In the genomic region with DNA sequence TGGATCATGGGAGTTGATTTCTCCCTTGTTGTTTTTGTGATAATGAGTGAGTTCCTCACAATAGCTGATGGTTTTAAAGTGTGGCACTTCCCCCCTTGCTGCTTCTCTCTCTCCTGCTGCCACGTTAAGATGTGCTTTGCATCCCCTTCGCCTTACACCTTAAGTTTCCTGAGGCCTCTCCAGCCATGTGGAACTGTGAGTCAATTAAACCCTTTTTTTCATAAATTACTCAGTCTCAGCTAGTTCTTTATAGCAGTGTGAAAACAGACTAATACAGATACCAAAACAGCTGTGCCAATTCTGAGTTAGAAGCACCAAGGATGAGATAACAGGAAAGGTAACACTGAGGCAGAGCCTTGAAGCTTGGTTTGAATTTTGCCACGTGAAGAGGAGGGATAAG, we compare ENCODE assay signal across 11 cellular contexts. TPM values are rescaled to one million over a fixed set of nuclear protein-coding genes. Genes with fewer than 3 reads are reported as not detected.
DNase-seq lines count a peak whose midpoint lies in the region; ATAC-seq, FAIRE-seq and TF ChIP-seq lines count a peak whose summit lies in the region.
"Had no signal": no experiment of that assay in that cellular context is flagged by ENCODE, and none has a peak within 500 bp of the region (broad histone marks: within the 10 kb centered on the region; RNA-seq: fewer than 3 reads in every experiment).

No MANE protein-coding gene starts in this region.

- H3K36me3 Mint-ChIP-seq in activated naive CD8-positive, alpha-beta T cell treated with anti-CD3 and anti-CD28 coated beads, Interleukin-2, amount 50 U/mL, for 24 hours (ENCODE audit: low read depth) = peaks cover 4% of the 10 kb centered on the region

- peak overlapping the region; percentile 29 for H3K27ac Mint-ChIP-seq in activated naive CD8-positive, alpha-beta T cell treated with anti-CD3 and anti-CD28 coated beads, Interleukin-2, amount 50 U/mL, for 24 hours

- peaks cover 36% of the 10 kb centered on the region for H3K4me1 Mint-ChIP-seq in activated naive CD8-positive, alpha-beta T cell treated with anti-CD3 and anti-CD28 coated beads, Interleukin-2, amount 50 U/mL, for 24 hours

- ATAC-seq in HG02981 (IDR thresholded peaks at IDR 0.05; ENCODE audit: unreplicated experiment) = peak; percentile 61
- ATAC-seq in activated naive CD8-positive, alpha-beta T cell treated with anti-CD3 and anti-CD28 coated beads, Interleukin-2, amount 50 U/mL, for 24 hours = peak; percentile 72

- no peak for TF ChIP-seq CTCF in GM12865 (IDR thresholded peaks at IDR 0.05; ENCODE audit: insufficient read depth, low read depth, low read length, missing control alignments)

- no peaks in the 10 kb centered on the region for H3K9me3 Mint-ChIP-seq in activated naive CD8-positive, alpha-beta T cell treated with anti-CD3 and anti-CD28 coated beads, Interleukin-2, amount 50 U/mL, for 24 hours

- no peak for FAIRE-seq in frontal cortex (lab: Jason Lieb, UNC)
- FAIRE-seq: endometrium, kidney had no signal

- peak; percentile 79 for DNase-seq in GM12865 (ENCODE audit: low read depth)
- peak; percentile 16 for DNase-seq in GM19238 (ENCODE audit: insufficient read length, low spot score)
- DNase-seq in activated naive CD8-positive, alpha-beta T cell treated with anti-CD3 and anti-CD28 coated beads, Interleukin-2, amount 50 U/mL, for 24 hours = no peak
- no peak for DNase-seq in frontal cortex (ENCODE audit: low spot score in 2 of 2)
- DNase-seq in dermis blood vessel endothelial cell = no peak
- no peak for DNase-seq in SHP77 treated with DMSO at 0.1 percent for 48 hours (lab: John Stamatoyannopoulos, UW)
- no peak for DNase-seq in HCEC 1CT
- DNase-seq: activated gamma-delta T cell, kidney had no signal

- no peak overlapping the region for H3K4me3 ChIP-seq in GM12865 (ENCODE audit: low read depth, low read length)

- no peaks in the 10 kb centered on the region for H3K27me3 Mint-ChIP-seq in activated naive CD8-positive, alpha-beta T cell treated with anti-CD3 and anti-CD28 coated beads, Interleukin-2, amount 50 U/mL, for 24 hours

- H3K4me3 Mint-ChIP-seq in activated naive CD8-positive, alpha-beta T cell treated with anti-CD3 and anti-CD28 coated beads, Interleukin-2, amount 50 U/mL, for 24 hours = no peak overlapping the region

RNA-seq across cellular contexts. Expression of a gene that starts 44.7 kb away (rescaled TPM):
- total RNA-seq in frontal cortex (25.3 TPM), dermis blood vessel endothelial cell (59.7 and 68.2 TPM in 2 replicates)

Comparison
In these comparisons a context has a peak if more than half of its experiments do, and no peak if none do; other contexts are left out.
1. DNase-seq: peak in GM12865 (single experiment) and GM19238 (single experiment); none in activated naive CD8-positive, alpha-beta T cell treated with anti-CD3 and anti-CD28 coated beads, Interleukin-2, amount 50 U/mL, for 24 hours (single experiment), frontal cortex (0 of 2), dermis blood vessel endothelial cell (single experiment), SHP77 treated with DMSO at 0.1 percent for 48 hours (single experiment) and HCEC 1CT (single experiment).